15 cellular contexts compared by ENCODE assay signal in the genomic region with DNA sequence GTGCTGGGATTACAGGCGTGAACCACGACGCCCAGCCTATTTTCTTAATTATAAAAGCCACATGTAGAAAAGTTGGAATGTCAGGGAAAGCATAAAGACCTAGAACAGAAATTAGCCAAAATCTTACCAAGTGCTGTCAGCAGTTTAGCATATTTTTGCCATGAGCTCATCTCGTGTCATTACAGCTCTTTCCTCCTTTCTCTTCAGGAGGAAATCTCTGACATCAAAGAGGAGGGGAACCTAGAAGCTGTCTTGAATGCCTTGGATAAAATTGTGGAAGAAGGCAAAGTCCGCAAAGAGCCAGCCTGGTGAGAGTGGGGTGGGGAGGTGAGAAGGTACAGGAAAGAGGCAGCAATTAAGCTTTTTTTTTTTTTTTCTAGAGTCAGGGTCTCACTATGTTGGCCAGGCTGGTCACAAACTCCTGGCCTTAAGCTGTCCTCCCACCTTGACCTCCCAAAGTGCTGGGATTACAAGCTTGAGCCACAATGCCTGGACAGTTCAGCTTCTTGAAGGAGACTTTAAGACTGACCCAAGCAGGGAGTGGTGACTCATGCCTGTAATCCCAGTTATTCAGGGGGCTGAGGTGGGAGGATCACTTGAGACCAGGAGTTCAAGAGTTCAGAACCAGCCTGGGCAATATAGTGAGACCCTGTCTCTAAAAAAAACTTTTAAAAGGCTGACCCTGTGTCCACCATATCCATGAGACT. TPM values are rescaled to one million over a fixed set of nuclear protein-coding genes. Genes with fewer than 3 reads are reported as not detected.
DNase-seq lines count a peak whose midpoint lies in the region; TF ChIP-seq lines count a peak whose summit lies in the region.
"Had no signal": no experiment of that assay in that cellular context is flagged by ENCODE, and none has a peak within 500 bp of the region (broad histone marks: within the 10 kb centered on the region; RNA-seq: fewer than 3 reads in every experiment).

No MANE protein-coding gene starts in this region.

- no peaks in the 10 kb centered on the region for H3K27me3 ChIP-seq in BJ (ENCODE audit: control insufficient read depth, insufficient read depth, low read length)
- H3K27me3 ChIP-seq: right lobe of liver, upper lobe of right lung had no signal

- CTCF ChIA-PET in BJ (lab: Yijun Ruan, JAX) = interaction anchor here (0.6 to 3.4 kb wide), 7 partner anchors 8 to 145 kb away, joined by 3 to 10 read pairs (median 3); no protein-coding TSS in a partner anchor

- POLR2A ChIA-PET in BJ (lab: Charles Lee) = interaction anchor here (0.6 to 0.7 kb wide), 3 partner anchors 16 to 144 kb away, joined by 5 to 15 read pairs (median 11); no protein-coding TSS in a partner anchor

- H3K4me3 ChIP-seq in BJ (ENCODE audit: low read depth, low read length) = no peak overlapping the region
- H3K4me3 ChIP-seq: right lobe of liver, upper lobe of right lung had no signal

- no peak overlapping the region for H3K4me3 Mint-ChIP-seq in nephron progenitor cell
- H3K4me3 Mint-ChIP-seq: dendritic cell treated with granulocyte-macrophage colony-stimulating factor and Interleukin-4, amounts not matched to agents 40 ng/mL and 50 ng/mL, for 4 days had no signal

- peaks cover 54% of the 10 kb centered on the region for H3K36me3 Mint-ChIP-seq in nephron progenitor cell (ENCODE audit: low read depth)

- H3K9me3 Mint-ChIP-seq in nephron progenitor cell = no peaks in the 10 kb centered on the region
- H3K9me3 Mint-ChIP-seq: dendritic cell treated with granulocyte-macrophage colony-stimulating factor and Interleukin-4, amounts not matched to agents 40 ng/mL and 50 ng/mL, for 4 days had no signal

- peaks cover 11% of the 10 kb centered on the region for H3K36me3 ChIP-seq in BJ (ENCODE audit: control insufficient read depth, insufficient read depth, low read length)

- H3K4me1 Mint-ChIP-seq in nephron progenitor cell = no peaks in the 10 kb centered on the region

- no peak for TF ChIP-seq CTCF in BJ (IDR thresholded peaks at IDR 0.05; ENCODE audit: insufficient read depth, low read depth, low read length)
- TF ChIP-seq CTCF in nephron progenitor cell (IDR thresholded peaks at IDR 0.05) = no peak

- peak overlapping the region; percentile 55 for H3K27ac Mint-ChIP-seq in nephron progenitor cell
- H3K27ac Mint-ChIP-seq: dendritic cell treated with granulocyte-macrophage colony-stimulating factor and Interleukin-4, amounts not matched to agents 40 ng/mL and 50 ng/mL, for 4 days had no signal

- no peaks in the 10 kb centered on the region for H3K27me3 Mint-ChIP-seq in nephron progenitor cell (ENCODE audit: low read depth, poor library complexity)
- H3K27me3 Mint-ChIP-seq: dendritic cell treated with granulocyte-macrophage colony-stimulating factor and Interleukin-4, amounts not matched to agents 40 ng/mL and 50 ng/mL, for 4 days had no signal

- DNase-seq in BJ (ENCODE audit: low read depth) (peak; percentile 60), NCI-H226 (peak; percentile 86), dermis blood vessel endothelial cell (peak; percentile 75), nephron progenitor cell (no peak), NCI-H2081 (lab: John Stamatoyannopoulos, UW) (no peak), NCI-H526 (lab: John Stamatoyannopoulos, UW) (no peak), D341Med (ENCODE audit: low spot score) (no peak), amygdala (lab: John Stamatoyannopoulos, UW) (no peak)
- DNase-seq: activated gamma-delta T cell, Calu3, NCI-H345, right lobe of liver, SHP77 treated with DMSO at 0.1 percent for 48 hours, upper lobe of right lung had no signal

RNA-seq across cellular contexts. Expression of a gene that starts 8.4 kb away (rescaled TPM):
- 0.26 and 0.50 TPM in 2 replicates for polyA plus RNA-seq in BJ (2011; rRNA removed)
- not detected in 2 replicates for polyA minus RNA-seq in BJ (2011; rRNA and poly(A)+ RNA removed)
- total RNA-seq in dermis blood vessel endothelial cell = 0.19 TPM in 1 of 2 replicates, not detected in the other

RNA-seq across cellular contexts. Expression of a gene that starts 14.3 kb away (rescaled TPM):
- polyA plus RNA-seq in BJ (2011; rRNA removed) = 0.06 and 0.18 TPM in 2 replicates
- polyA minus RNA-seq in BJ (2011; rRNA and poly(A)+ RNA removed) = not detected in 2 replicates
- total RNA-seq in dermis blood vessel endothelial cell = 0.19 and 0.68 TPM in 2 replicates

RNA-seq across cellular contexts. Expression of a gene that starts 20.8 kb away (rescaled TPM):
- 55.0 and 73.1 TPM in 2 replicates for polyA plus RNA-seq in BJ (2011; rRNA removed)
- 11.3 and 11.8 TPM in 2 replicates for polyA minus RNA-seq in BJ (2011; rRNA and poly(A)+ RNA removed)
- 64.2 and 66.4 TPM in 2 replicates for total RNA-seq in dermis blood vessel endothelial cell

RNA-seq across cellular contexts. Expression of a gene that starts 39.7 kb away (rescaled TPM):
- 21.4 and 25.8 TPM in 2 replicates for polyA plus RNA-seq in BJ (2011; rRNA removed)
- 15.5 and 19.8 TPM in 2 replicates for polyA minus RNA-seq in BJ (2011; rRNA and poly(A)+ RNA removed)
- total RNA-seq in dermis blood vessel endothelial cell = 9.0 and 15.9 TPM in 2 replicates

RNA-seq across cellular contexts. Expression of a gene that starts 49.1 kb away (rescaled TPM):
- 22.8 and 32.6 TPM in 2 replicates for polyA plus RNA-seq in BJ (2011; rRNA removed)
- 17.8 and 19.3 TPM in 2 replicates for polyA minus RNA-seq in BJ (2011; rRNA and poly(A)+ RNA removed)
- total RNA-seq in dermis blood vessel endothelial cell = 74.2 and 89.6 TPM in 2 replicates

Comparison
In these comparisons a context has a peak if more than half of its experiments do, and no peak if none do; other contexts are left out.
1. DNase-seq: peak in BJ (single experiment), NCI-H226 (single experiment) and dermis blood vessel endothelial cell (single experiment); none in nephron progenitor cell (single experiment), NCI-H2081 (0 of 2), NCI-H526 (0 of 2), D341Med (single experiment) and amygdala (0 of 56).